In the genomic region with DNA sequence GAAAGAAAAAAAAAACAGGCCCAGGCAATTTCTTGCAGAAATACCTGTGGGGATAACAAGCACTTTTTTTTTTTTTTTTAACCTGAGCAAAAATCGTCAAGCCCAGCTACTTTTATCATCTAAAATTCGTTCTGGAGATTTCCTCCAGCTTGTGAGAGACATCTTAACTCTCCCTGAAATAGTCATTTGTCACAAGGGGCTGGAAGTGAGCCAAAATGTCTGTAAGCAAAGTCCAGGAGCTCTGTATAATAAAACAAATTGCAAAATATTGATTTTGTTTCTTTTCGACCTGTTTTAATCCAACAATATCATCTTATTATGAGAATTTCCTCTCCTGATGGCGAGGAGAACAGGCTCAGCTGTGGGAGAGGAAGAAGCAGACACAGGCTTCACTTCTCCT, we compare ENCODE assay signal across 2 cellular contexts.
TF ChIP-seq lines count a peak whose summit lies in the region.

No MANE protein-coding gene starts in this region.

TF ChIP-seq in HepG2, 621 proteins besides CTCF, POLR2A, EP300 and RAD21 (continued from another document):
- TF ChIP-seq, protein P1, sequence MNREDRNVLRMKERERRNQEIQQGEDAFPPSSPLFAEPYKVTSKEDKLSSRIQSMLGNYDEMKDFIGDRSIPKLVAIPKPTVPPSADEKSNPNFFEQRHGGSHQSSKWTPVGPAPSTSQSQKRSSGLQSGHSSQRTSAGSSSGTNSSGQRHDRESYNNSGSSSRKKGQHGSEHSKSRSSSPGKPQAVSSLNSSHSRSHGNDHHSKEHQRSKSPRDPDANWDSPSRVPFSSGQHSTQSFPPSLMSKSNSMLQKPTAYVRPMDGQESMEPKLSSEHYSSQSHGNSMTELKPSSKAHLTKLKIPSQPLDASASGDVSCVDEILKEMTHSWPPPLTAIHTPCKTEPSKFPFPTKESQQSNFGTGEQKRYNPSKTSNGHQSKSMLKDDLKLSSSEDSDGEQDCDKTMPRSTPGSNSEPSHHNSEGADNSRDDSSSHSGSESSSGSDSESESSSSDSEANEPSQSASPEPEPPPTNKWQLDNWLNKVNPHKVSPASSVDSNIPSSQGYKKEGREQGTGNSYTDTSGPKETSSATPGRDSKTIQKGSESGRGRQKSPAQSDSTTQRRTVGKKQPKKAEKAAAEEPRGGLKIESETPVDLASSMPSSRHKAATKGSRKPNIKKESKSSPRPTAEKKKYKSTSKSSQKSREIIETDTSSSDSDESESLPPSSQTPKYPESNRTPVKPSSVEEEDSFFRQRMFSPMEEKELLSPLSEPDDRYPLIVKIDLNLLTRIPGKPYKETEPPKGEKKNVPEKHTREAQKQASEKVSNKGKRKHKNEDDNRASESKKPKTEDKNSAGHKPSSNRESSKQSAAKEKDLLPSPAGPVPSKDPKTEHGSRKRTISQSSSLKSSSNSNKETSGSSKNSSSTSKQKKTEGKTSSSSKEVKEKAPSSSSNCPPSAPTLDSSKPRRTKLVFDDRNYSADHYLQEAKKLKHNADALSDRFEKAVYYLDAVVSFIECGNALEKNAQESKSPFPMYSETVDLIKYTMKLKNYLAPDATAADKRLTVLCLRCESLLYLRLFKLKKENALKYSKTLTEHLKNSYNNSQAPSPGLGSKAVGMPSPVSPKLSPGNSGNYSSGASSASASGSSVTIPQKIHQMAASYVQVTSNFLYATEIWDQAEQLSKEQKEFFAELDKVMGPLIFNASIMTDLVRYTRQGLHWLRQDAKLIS (CRISPR knock-in tag; IDR thresholded peaks at IDR 0.05): no peak
- TF ChIP-seq ZNF619 (CRISPR knock-in tag; IDR thresholded peaks at IDR 0.05) (no peak), PAWR (CRISPR knock-in tag; IDR thresholded peaks at IDR 0.05; ENCODE audit: borderline replicate concordance) (no peak)
- TF ChIP-seq, protein P2, sequence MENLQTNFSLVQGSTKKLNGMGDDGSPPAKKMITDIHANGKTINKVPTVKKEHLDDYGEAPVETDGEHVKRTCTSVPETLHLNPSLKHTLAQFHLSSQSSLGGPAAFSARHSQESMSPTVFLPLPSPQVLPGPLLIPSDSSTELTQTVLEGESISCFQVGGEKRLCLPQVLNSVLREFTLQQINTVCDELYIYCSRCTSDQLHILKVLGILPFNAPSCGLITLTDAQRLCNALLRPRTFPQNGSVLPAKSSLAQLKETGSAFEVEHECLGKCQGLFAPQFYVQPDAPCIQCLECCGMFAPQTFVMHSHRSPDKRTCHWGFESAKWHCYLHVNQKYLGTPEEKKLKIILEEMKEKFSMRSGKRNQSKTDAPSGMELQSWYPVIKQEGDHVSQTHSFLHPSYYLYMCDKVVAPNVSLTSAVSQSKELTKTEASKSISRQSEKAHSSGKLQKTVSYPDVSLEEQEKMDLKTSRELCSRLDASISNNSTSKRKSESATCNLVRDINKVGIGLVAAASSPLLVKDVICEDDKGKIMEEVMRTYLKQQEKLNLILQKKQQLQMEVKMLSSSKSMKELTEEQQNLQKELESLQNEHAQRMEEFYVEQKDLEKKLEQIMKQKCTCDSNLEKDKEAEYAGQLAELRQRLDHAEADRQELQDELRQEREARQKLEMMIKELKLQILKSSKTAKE (CRISPR knock-in tag; IDR thresholded peaks at IDR 0.05; ENCODE audit: borderline replicate concordance): no peak

TF ChIP-seq in WTC11, 78 proteins besides CTCF, POLR2A, EP300 and RAD21 (continued from another document):
- TF ChIP-seq, protein P3, sequence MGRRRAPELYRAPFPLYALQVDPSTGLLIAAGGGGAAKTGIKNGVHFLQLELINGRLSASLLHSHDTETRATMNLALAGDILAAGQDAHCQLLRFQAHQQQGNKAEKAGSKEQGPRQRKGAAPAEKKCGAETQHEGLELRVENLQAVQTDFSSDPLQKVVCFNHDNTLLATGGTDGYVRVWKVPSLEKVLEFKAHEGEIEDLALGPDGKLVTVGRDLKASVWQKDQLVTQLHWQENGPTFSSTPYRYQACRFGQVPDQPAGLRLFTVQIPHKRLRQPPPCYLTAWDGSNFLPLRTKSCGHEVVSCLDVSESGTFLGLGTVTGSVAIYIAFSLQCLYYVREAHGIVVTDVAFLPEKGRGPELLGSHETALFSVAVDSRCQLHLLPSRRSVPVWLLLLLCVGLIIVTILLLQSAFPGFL (CRISPR knock-in tag; IDR thresholded peaks at IDR 0.05; ENCODE audit: borderline replicate concordance): no peak
- TF ChIP-seq ZNF219 (CRISPR knock-in tag; IDR thresholded peaks at IDR 0.05; ENCODE audit: borderline replicate concordance) (no peak), FOXP1 (CRISPR knock-in tag; IDR thresholded peaks at IDR 0.05; ENCODE audit: borderline replicate concordance) (no peak), CREM (CRISPR knock-in tag; IDR thresholded peaks at IDR 0.05) (no peak), TP53 (CRISPR knock-in tag; IDR thresholded peaks at IDR 0.05) (no peak), ZNF423 (CRISPR knock-in tag; IDR thresholded peaks at IDR 0.05) (no peak)
- TF ChIP-seq, protein P4, sequence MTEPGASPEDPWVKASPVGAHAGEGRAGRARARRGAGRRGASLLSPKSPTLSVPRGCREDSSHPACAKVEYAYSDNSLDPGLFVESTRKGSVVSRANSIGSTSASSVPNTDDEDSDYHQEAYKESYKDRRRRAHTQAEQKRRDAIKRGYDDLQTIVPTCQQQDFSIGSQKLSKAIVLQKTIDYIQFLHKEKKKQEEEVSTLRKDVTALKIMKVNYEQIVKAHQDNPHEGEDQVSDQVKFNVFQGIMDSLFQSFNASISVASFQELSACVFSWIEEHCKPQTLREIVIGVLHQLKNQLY (CRISPR knock-in tag; IDR thresholded peaks at IDR 0.05): no peak
- TF ChIP-seq, protein P5, sequence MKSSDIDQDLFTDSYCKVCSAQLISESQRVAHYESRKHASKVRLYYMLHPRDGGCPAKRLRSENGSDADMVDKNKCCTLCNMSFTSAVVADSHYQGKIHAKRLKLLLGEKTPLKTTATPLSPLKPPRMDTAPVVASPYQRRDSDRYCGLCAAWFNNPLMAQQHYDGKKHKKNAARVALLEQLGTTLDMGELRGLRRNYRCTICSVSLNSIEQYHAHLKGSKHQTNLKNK (CRISPR knock-in tag; IDR thresholded peaks at IDR 0.05): no peak
- TF ChIP-seq, protein P6, sequence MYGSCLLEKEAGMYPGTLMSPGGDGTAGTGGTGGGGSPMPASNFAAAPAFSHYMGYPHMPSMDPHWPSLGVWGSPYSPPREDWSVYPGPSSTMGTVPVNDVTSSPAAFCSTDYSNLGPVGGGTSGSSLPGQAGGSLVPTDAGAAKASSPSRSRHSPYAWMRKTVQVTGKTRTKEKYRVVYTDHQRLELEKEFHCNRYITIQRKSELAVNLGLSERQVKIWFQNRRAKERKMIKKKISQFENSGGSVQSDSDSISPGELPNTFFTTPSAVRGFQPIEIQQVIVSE (CRISPR knock-in tag; IDR thresholded peaks at IDR 0.05; ENCODE audit: borderline replicate concordance): no peak
- TF ChIP-seq, protein P7, sequence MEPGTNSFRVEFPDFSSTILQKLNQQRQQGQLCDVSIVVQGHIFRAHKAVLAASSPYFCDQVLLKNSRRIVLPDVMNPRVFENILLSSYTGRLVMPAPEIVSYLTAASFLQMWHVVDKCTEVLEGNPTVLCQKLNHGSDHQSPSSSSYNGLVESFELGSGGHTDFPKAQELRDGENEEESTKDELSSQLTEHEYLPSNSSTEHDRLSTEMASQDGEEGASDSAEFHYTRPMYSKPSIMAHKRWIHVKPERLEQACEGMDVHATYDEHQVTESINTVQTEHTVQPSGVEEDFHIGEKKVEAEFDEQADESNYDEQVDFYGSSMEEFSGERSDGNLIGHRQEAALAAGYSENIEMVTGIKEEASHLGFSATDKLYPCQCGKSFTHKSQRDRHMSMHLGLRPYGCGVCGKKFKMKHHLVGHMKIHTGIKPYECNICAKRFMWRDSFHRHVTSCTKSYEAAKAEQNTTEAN (CRISPR knock-in tag; IDR thresholded peaks at IDR 0.05): no peak
- TF ChIP-seq, protein P8, sequence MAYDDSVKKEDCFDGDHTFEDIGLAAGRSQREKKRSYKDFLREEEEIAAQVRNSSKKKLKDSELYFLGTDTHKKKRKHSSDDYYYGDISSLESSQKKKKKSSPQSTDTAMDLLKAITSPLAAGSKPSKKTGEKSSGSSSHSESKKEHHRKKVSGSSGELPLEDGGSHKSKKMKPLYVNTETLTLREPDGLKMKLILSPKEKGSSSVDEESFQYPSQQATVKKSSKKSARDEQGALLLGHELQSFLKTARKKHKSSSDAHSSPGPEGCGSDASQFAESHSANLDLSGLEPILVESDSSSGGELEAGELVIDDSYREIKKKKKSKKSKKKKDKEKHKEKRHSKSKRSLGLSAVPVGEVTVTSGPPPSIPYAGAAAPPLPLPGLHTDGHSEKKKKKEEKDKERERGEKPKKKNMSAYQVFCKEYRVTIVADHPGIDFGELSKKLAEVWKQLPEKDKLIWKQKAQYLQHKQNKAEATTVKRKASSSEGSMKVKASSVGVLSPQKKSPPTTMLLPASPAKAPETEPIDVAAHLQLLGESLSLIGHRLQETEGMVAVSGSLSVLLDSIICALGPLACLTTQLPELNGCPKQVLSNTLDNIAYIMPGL (CRISPR knock-in tag; IDR thresholded peaks at IDR 0.05): no peak
